10 cellular contexts compared by ENCODE assay signal in genomic region chr11:102225689-102226562, GRCh38.
A peak's percentile ranks its signal among the peaks of the same experiment; 100 is the strongest.
DNase-seq lines count a peak whose midpoint lies in the region; TF ChIP-seq lines count a peak whose summit lies in the region.
"Had no signal": no experiment of that assay in that cellular context is flagged by ENCODE, and none has a peak within 500 bp of the region (broad histone marks: within the 10 kb centered on the region; RNA-seq: fewer than 3 reads in every experiment).

No MANE protein-coding gene starts in this region.

- no peak overlapping the region for H3K27ac ChIP-seq in colonic mucosa

- intact Hi-C loops in posterior vena cava (cut with DNase I) = loop anchor here in 1 of 2 donors (5.0 kb wide), 1 partner anchor 114 kb away; the partner anchor contains the start of gene YAP1
- intact Hi-C loops in colonic mucosa (cut with DNase I) = no loop called here

- H3K9ac ChIP-seq in colonic mucosa (ENCODE audit: low read depth in 2 of 2, low read length in 2 of 2) = no peak overlapping the region

- no peaks in the 10 kb centered on the region for H3K4me1 ChIP-seq in colonic mucosa

- H3K36me3 ChIP-seq in colonic mucosa = no peaks in the 10 kb centered on the region

- no peak for TF ChIP-seq CTCF in colonic mucosa (IDR thresholded peaks at IDR 0.05)

- H3K27me3 ChIP-seq in colonic mucosa = no peaks in the 10 kb centered on the region

- no peak overlapping the region for H3K4me3 ChIP-seq in colonic mucosa

- H3K9me3 ChIP-seq in colonic mucosa = no peaks in the 10 kb centered on the region

- peak; percentile 67 for DNase-seq in AG08396 (ENCODE audit: low spot score)
- DNase-seq in NCI-H226 = peak; percentile 76
- peak; percentile 72 for DNase-seq in dermis blood vessel endothelial cell
- DNase-seq in myocyte (ENCODE audit: low read depth) = peak; percentile 82
- no peak for DNase-seq in posterior vena cava (ENCODE audit: low spot score)
- no peak for DNase-seq in colonic mucosa
- no peak for DNase-seq in activated CD4-positive, CD25-positive, alpha-beta regulatory T cell (lab: John Stamatoyannopoulos, UW)
- no peak for DNase-seq in NCI-H1048 (lab: John Stamatoyannopoulos, UW)
- DNase-seq: CD4-positive, CD25-positive, alpha-beta regulatory T cell; MM.1S had no signal

Comparison
In these comparisons a context has a peak if more than half of its experiments do, and no peak if none do; other contexts are left out.
1. DNase-seq: peak in AG08396 (single experiment), NCI-H226 (single experiment), dermis blood vessel endothelial cell (single experiment) and myocyte (single experiment); none in posterior vena cava (single experiment), colonic mucosa (single experiment), activated CD4-positive, CD25-positive, alpha-beta regulatory T cell (0 of 4) and NCI-H1048 (single experiment).